Comparison of ENCODE assay signal across 8 cellular contexts in the genomic region with DNA sequence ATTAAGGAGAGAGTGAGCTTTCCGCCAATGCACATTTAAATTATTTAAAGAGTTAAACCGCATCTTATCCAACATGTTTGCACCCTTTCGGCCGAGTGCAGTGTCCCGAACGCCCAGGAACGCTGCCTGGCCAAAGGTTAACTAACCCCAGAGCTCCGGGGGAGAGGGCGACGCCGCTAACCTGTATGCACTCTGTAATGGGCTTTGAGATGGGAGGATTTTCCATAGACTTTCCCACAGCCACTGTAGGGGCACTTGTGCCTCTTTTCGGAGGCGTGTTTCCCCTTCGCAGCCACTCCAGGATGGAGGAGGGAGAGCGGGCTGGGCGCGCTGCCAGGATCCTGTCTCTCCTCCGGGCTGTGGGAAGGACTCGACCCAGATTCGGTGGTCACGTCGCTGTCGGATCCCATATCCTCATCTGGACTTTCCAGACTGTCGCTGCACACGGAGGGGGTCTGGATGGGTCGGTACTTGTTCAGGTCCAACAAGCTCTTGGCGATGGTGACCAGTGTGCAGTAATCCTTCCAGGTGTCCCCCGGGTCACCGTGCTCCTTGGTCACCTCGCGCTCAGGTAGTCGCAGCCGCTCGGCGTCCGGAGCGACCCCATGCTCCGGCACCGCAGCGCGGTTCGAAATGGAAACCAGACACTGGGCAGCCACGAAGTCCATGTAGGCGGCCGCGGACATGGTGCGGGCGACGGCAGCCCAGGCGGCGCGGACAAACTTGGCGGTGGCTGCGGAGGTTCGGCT. TPM values are rescaled to one million over a fixed set of nuclear protein-coding genes. Genes with fewer than 3 reads are reported as not detected.
A peak's percentile ranks its signal among the peaks of the same experiment; 100 is the strongest.
DNase-seq lines count a peak whose midpoint lies in the region; FAIRE-seq and TF ChIP-seq lines count a peak whose summit lies in the region.

No MANE protein-coding gene starts in this region.

- H3K9me3 ChIP-seq in BLaER1 (no peaks in the 10 kb centered on the region), esophagus squamous epithelium (no peaks in the 10 kb centered on the region)

- peak overlapping the region; percentile 94 for H3K9ac ChIP-seq in BLaER1

- intact Hi-C loops in esophagus squamous epithelium (cut with DNase I) = no loop called here

- DNase-seq in H54 (ENCODE audit: insufficient read length, low spot score) (peak; percentile 71), NCI-H748 (lab: John Stamatoyannopoulos, UW; ENCODE audit: unreplicated experiment) (peak; percentile 79), esophagus squamous epithelium (lab: John Stamatoyannopoulos, UW) (peak; percentile 27), mucosa of gallbladder (ENCODE audit: low spot score) (peak; percentile 83), NOMO-1 treated with dmso at 0.1 percent for 144 hours (lab: John Stamatoyannopoulos, UW; ENCODE audit: unreplicated experiment) (no peak)
- DNase-seq in activated T-helper 9 cell treated with anti-CD3 and anti-CD28 coated beads, Interleukin-2, amount 50 U/mL, for 16 hours (ENCODE audit: low read depth) = peak; percentile 31

- no peak for TF ChIP-seq CTCF in esophagus squamous epithelium (IDR thresholded peaks at IDR 0.05)

- H3K4me3 ChIP-seq in BLaER1 (peak overlapping the region; percentile 96), esophagus squamous epithelium (peak overlapping the region; percentile 78 to 96 (median 88))

- 0 to 1% methylated on average over 3 to 17 of the region's 55 CpGs for WGBS in esophagus squamous epithelium, 2 donors

- peaks cover 51% of the 10 kb centered on the region for H3K4me1 ChIP-seq in BLaER1
- H3K4me1 ChIP-seq in esophagus squamous epithelium = peaks cover 18 to 65% (median 22%) of the 10 kb centered on the region in 3 donors

- H3K27ac ChIP-seq in BLaER1 = peak overlapping the region; percentile 94
- peak overlapping the region; percentile 96 to 100 (median 100) for H3K27ac ChIP-seq in esophagus squamous epithelium
- H3K27ac ChIP-seq in temporal lobe (ENCODE audit: low read depth, low read length) = peak overlapping the region; percentile 98

- FAIRE-seq in H54 (lab: Jason Lieb, UNC) = no peak

- no peaks in the 10 kb centered on the region for H3K27me3 ChIP-seq in BLaER1
- no peaks in the 10 kb centered on the region for H3K27me3 ChIP-seq in esophagus squamous epithelium

- H4K20me1 ChIP-seq in BLaER1 = peaks cover 40% of the 10 kb centered on the region

- TF ChIP-seq POLR2A in H54 (IDR thresholded peaks at IDR 0.05; ENCODE audit: low read depth, low read length) = no peak; the same call in 1 of the 2 replicates
- no peak for TF ChIP-seq POLR2A in esophagus squamous epithelium (IDR thresholded peaks at IDR 0.05)

- peak overlapping the region; percentile 97 for H3K4me2 ChIP-seq in BLaER1

- peaks cover 3% of the 10 kb centered on the region; the same call in 1 of the 2 replicates for H3K36me3 ChIP-seq in BLaER1
- peaks cover 0 to 9% (median 0%) of the 10 kb centered on the region in 3 donors for H3K36me3 ChIP-seq in esophagus squamous epithelium

RNA-seq across cellular contexts. Expression of gene KLF9, which starts 1.6 kb away (rescaled TPM):
- total RNA-seq in esophagus squamous epithelium (10 to 100 TPM; 13.7 to 71.0 (median 17.3) TPM), mucosa of gallbladder (40.9 TPM), temporal lobe (10.1 TPM)
